ENCODE assay signal across 21 cellular contexts in genomic region chr14:102321456-102322101, GRCh38. TPM values are rescaled to one million over a fixed set of nuclear protein-coding genes. Genes with fewer than 3 reads are reported as not detected.
DNase-seq lines count a peak whose midpoint lies in the region; ATAC-seq and TF ChIP-seq lines count a peak whose summit lies in the region.
"Had no signal": no experiment of that assay in that cellular context is flagged by ENCODE, and none has a peak within 500 bp of the region (broad histone marks: within the 10 kb centered on the region; RNA-seq: fewer than 3 reads in every experiment).

No MANE protein-coding gene starts in this region.

- no peaks in the 10 kb centered on the region for H4K20me1 ChIP-seq in DND-41 (ENCODE audit: insufficient read depth, low read length)

- no peak for TF ChIP-seq POLR2A in uterus (IDR thresholded peaks at IDR 0.05)

- TF ChIP-seq CTCF in DND-41 (IDR thresholded peaks at IDR 0.05; ENCODE audit: borderline replicate concordance, extremely low read depth, low read length, poor library complexity, severe bottlenecking) (no peak), uterus (IDR thresholded peaks at IDR 0.05) (no peak)

- peaks cover 12 to 58% (median 34%) of the 10 kb centered on the region in 4 donors for H3K4me1 Mint-ChIP-seq in CD4-positive, CD25-positive, alpha-beta regulatory T cell
- H3K4me1 Mint-ChIP-seq in activated naive CD8-positive, alpha-beta T cell treated with anti-CD3 and anti-CD28 coated beads, Interleukin-2, amount 50 U/mL, for 24 hours: peaks cover 49% of the 10 kb centered on the region
- H3K4me1 Mint-ChIP-seq in naive thymus-derived CD8-positive, alpha-beta T cell: peaks cover 20 to 57% (median 47%) of the 10 kb centered on the region in 4 donors

- peaks cover 23% of the 10 kb centered on the region for H3K79me2 ChIP-seq in DND-41 (ENCODE audit: insufficient read depth, low read length)

- no peak overlapping the region for H2AFZ ChIP-seq in DND-41 (ENCODE audit: low read depth, low read length)

- intact Hi-C loops in uterus (cut with DNase I; ENCODE audit: low total_unique reads): no loop called here

- H3K27me3 Mint-ChIP-seq in CD4-positive, CD25-positive, alpha-beta regulatory T cell: peaks cover 15% of the 10 kb centered on the region
- H3K27me3 Mint-ChIP-seq in activated naive CD8-positive, alpha-beta T cell treated with anti-CD3 and anti-CD28 coated beads, Interleukin-2, amount 50 U/mL, for 24 hours: no peaks in the 10 kb centered on the region
- H3K27me3 Mint-ChIP-seq in naive thymus-derived CD8-positive, alpha-beta T cell: peaks cover 0 to 3% (median 0%) of the 10 kb centered on the region in 5 donors

- H3K36me3 ChIP-seq in CD4-positive, CD25-positive, alpha-beta regulatory T cell (ENCODE audit: control insufficient read depth, insufficient read depth, low read length): peaks cover 3% of the 10 kb centered on the region
- H3K36me3 ChIP-seq in DND-41 (ENCODE audit: insufficient read depth, low read length) (peaks cover 20% of the 10 kb centered on the region), uterus (no peaks in the 10 kb centered on the region)

- H3K27ac ChIP-seq in CD4-positive, CD25-positive, alpha-beta regulatory T cell (ENCODE audit: insufficient read depth, low read length, poor library complexity, severe bottlenecking): no peak overlapping the region
- H3K27ac ChIP-seq in DND-41 (ENCODE audit: low read length) (no peak overlapping the region), uterus (no peak overlapping the region)

- H3K9me3 Mint-ChIP-seq in CD4-positive, CD25-positive, alpha-beta regulatory T cell: peaks cover 0 to 3% (median 0%) of the 10 kb centered on the region in 7 donors
- no peaks in the 10 kb centered on the region for H3K9me3 Mint-ChIP-seq in activated naive CD8-positive, alpha-beta T cell treated with anti-CD3 and anti-CD28 coated beads, Interleukin-2, amount 50 U/mL, for 24 hours
- H3K9me3 Mint-ChIP-seq in naive thymus-derived CD8-positive, alpha-beta T cell: peaks cover 0 to 3% (median 0%) of the 10 kb centered on the region in 9 donors
- H3K9me3 Mint-ChIP-seq: T-helper 1 cell treated with Interleukin-12 subunit alpha and Interleukin-12 subunit beta and Interleukin-4 antibody, amounts not matched to agents 30 μg/mL and 1 μg/mL, for 36 hours had no signal

- H3K9ac ChIP-seq in DND-41 (ENCODE audit: low read depth, low read length): peak overlapping the region; percentile 92

- H3K27ac Mint-ChIP-seq in CD4-positive, CD25-positive, alpha-beta regulatory T cell: peak overlapping the region; percentile 14 to 78 (median 47)
- H3K27ac Mint-ChIP-seq in activated naive CD8-positive, alpha-beta T cell treated with anti-CD3 and anti-CD28 coated beads, Interleukin-2, amount 50 U/mL, for 24 hours: peak overlapping the region; percentile 22
- H3K27ac Mint-ChIP-seq in naive thymus-derived CD8-positive, alpha-beta T cell: peak overlapping the region in 7 of 10 donors; percentile 41 to 98 (median 89)
- H3K27ac Mint-ChIP-seq: T-helper 1 cell treated with Interleukin-12 subunit alpha and Interleukin-12 subunit beta and Interleukin-4 antibody, amounts not matched to agents 30 μg/mL and 1 μg/mL, for 36 hours had no signal

- H3K27me3 ChIP-seq in CD4-positive, CD25-positive, alpha-beta regulatory T cell (ENCODE audit: control insufficient read depth, insufficient read depth, low read length): no peaks in the 10 kb centered on the region
- H3K27me3 ChIP-seq in DND-41 (ENCODE audit: insufficient read depth, low read length, poor library complexity): no peaks in the 10 kb centered on the region
- H3K27me3 ChIP-seq in uterus: no peaks in the 10 kb centered on the region
- H3K27me3 ChIP-seq: tibial artery had no signal

- H3K4me2 ChIP-seq in DND-41 (ENCODE audit: insufficient read depth, low read length): 0 out of 2 replicates have a peak overlapping the region, but pooled peaks have one; percentile 97

- peaks cover 10% of the 10 kb centered on the region for H3K36me3 Mint-ChIP-seq in CD4-positive, CD25-positive, alpha-beta regulatory T cell
- peaks cover 6% of the 10 kb centered on the region for H3K36me3 Mint-ChIP-seq in activated naive CD8-positive, alpha-beta T cell treated with anti-CD3 and anti-CD28 coated beads, Interleukin-2, amount 50 U/mL, for 24 hours (ENCODE audit: low read depth)
- H3K36me3 Mint-ChIP-seq in naive thymus-derived CD8-positive, alpha-beta T cell: peaks cover 0 to 9% (median 4%) of the 10 kb centered on the region in 3 donors

- no peak overlapping the region for H3K4me3 ChIP-seq in CD4-positive, CD25-positive, alpha-beta regulatory T cell (ENCODE audit: low read depth, low read length)
- H3K4me3 ChIP-seq in DND-41 (ENCODE audit: low read depth in 1 of 2, low read length in 2 of 2) (no peak overlapping the region), uterus (no peak overlapping the region)
- H3K4me3 ChIP-seq: tibial artery had no signal

- POLR2A ChIA-PET in naive thymus-derived CD8-positive, alpha-beta T cell (lab: Charles Lee): interaction anchor here (1.2 to 2.2 kb wide), 2 partner anchors 10 to 13 kb away, joined by 4 to 7 read pairs; no protein-coding TSS in a partner anchor

- H3K4me1 ChIP-seq in CD4-positive, CD25-positive, alpha-beta regulatory T cell (ENCODE audit: control insufficient read depth, insufficient read depth, low read length, poor library complexity, severe bottlenecking): peaks cover 33% of the 10 kb centered on the region
- H3K4me1 ChIP-seq in DND-41 (ENCODE audit: insufficient read depth, low read length) (peaks cover 41% of the 10 kb centered on the region), uterus (no peaks in the 10 kb centered on the region)

- no peak for ATAC-seq in CD4-positive, CD25-positive, alpha-beta regulatory T cell (ENCODE audit: low read depth in 2 of 2)
- no peak for ATAC-seq in DND-41 (ENCODE audit: insufficient read depth, low read depth)
- ATAC-seq in activated naive CD8-positive, alpha-beta T cell treated with anti-CD3 and anti-CD28 coated beads, Interleukin-2, amount 50 U/mL, for 24 hours: no peak
- no peak for ATAC-seq in naive thymus-derived CD8-positive, alpha-beta T cell
- ATAC-seq in GM18873 (IDR thresholded peaks at IDR 0.05; ENCODE audit: low FRiP score, unreplicated experiment): no peak
- no peak for ATAC-seq in HG02610 (IDR thresholded peaks at IDR 0.05; ENCODE audit: unreplicated experiment)

- H3K4me3 Mint-ChIP-seq in CD4-positive, CD25-positive, alpha-beta regulatory T cell: peak overlapping the region; percentile 55 to 94 (median 92)
- H3K4me3 Mint-ChIP-seq in activated naive CD8-positive, alpha-beta T cell treated with anti-CD3 and anti-CD28 coated beads, Interleukin-2, amount 50 U/mL, for 24 hours: no peak overlapping the region
- peak overlapping the region in 2 of 10 donors; percentile 0 to 89 for H3K4me3 Mint-ChIP-seq in naive thymus-derived CD8-positive, alpha-beta T cell

- no peak for DNase-seq in CD4-positive, CD25-positive, alpha-beta regulatory T cell
- DNase-seq in DND-41 (no peak), GOT3 (lab: John Stamatoyannopoulos, UW) (no peak), uterus (no peak)
- no peak for DNase-seq in activated naive CD8-positive, alpha-beta T cell treated with anti-CD3 and anti-CD28 coated beads, Interleukin-2, amount 50 U/mL, for 24 hours
- DNase-seq in naive thymus-derived CD8-positive, alpha-beta T cell: peak in 1 of 10 donors; percentile 30
- DNase-seq: activated CD4-positive, CD25-positive, alpha-beta regulatory T cell; activated CD8-positive, alpha-beta memory T cell treated with anti-CD3 and anti-CD28 coated beads, Interleukin-2, amount 50 U/mL, for 48 hours; central memory CD4-positive, alpha-beta T cell; hypothalamus; kidney glomerular epithelial cell; MV-4-11; NCI-H2029; NCI-H510A; SHP77; stimulated activated CD4-positive, alpha-beta T cell treated with anti-CD3 and anti-CD28 coated beads, Interleukin-4, amount 100 ng/mL, for 4 hours; stimulated activated CD8-positive, alpha-beta memory T cell treated with anti-CD3 and anti-CD28 coated beads, Interleukin-4, amount 100 ng/mL, for 48 hours; tibial artery had no signal

- H3K9me3 ChIP-seq in CD4-positive, CD25-positive, alpha-beta regulatory T cell (ENCODE audit: control insufficient read depth in 2 of 2, low read length in 2 of 2): no peaks in the 10 kb centered on the region
- no peaks in the 10 kb centered on the region for H3K9me3 ChIP-seq in DND-41 (ENCODE audit: insufficient read depth, low read length, severe bottlenecking)
- H3K9me3 ChIP-seq in uterus: no peaks in the 10 kb centered on the region
- H3K9me3 ChIP-seq: tibial artery had no signal

RNA-seq across cellular contexts. Expression of gene ZNF839, which starts 2.0 kb away (rescaled TPM):
- total RNA-seq in CD4-positive, CD25-positive, alpha-beta regulatory T cell: 15.3 TPM
- polyA plus RNA-seq in CD4-positive, CD25-positive, alpha-beta regulatory T cell: 1 to 10 TPM; 3.1 to 7.8 (median 4.2) TPM
- total RNA-seq in naive thymus-derived CD8-positive, alpha-beta T cell: 10 to 100 TPM; 17.6 to 19.5 TPM
- 1 to 10 TPM; 4.3 to 7.2 (median 6.6) TPM for polyA plus RNA-seq in naive thymus-derived CD8-positive, alpha-beta T cell
- 10 to 100 TPM in 2 of 4 donors, 1 to 10 TPM in 1, under 1 TPM in 1; 0.29 to 12.8 (median 6.4) TPM for total RNA-seq in uterus

RNA-seq across cellular contexts. Expression of gene MOK, which starts 16.6 kb away (rescaled TPM):
- 1.0 TPM for total RNA-seq in CD4-positive, CD25-positive, alpha-beta regulatory T cell
- polyA plus RNA-seq in CD4-positive, CD25-positive, alpha-beta regulatory T cell: 1 to 10 TPM in 1 of 4 donors, under 1 TPM in 2, not detected in 1; 0.73 to 1.4 (median 0.89) TPM
- total RNA-seq in naive thymus-derived CD8-positive, alpha-beta T cell: 1 to 10 TPM; 2.6 to 4.0 TPM
- 1 to 10 TPM; 1.1 to 2.7 (median 1.8) TPM for polyA plus RNA-seq in naive thymus-derived CD8-positive, alpha-beta T cell
- total RNA-seq in uterus: 10 to 100 TPM in 2 of 4 donors, 1 to 10 TPM in 2; 1.0 to 23.0 (median 11.9) TPM

RNA-seq across cellular contexts. Expression of gene CINP, which starts 41.1 kb away (rescaled TPM):
- 21.5 TPM for total RNA-seq in CD4-positive, CD25-positive, alpha-beta regulatory T cell
- 10 to 100 TPM; 33.3 to 57.0 (median 42.8) TPM for polyA plus RNA-seq in CD4-positive, CD25-positive, alpha-beta regulatory T cell
- 10 to 100 TPM; 30.0 to 32.6 TPM for total RNA-seq in naive thymus-derived CD8-positive, alpha-beta T cell
- polyA plus RNA-seq in naive thymus-derived CD8-positive, alpha-beta T cell: 10 to 100 TPM; 40.2 to 46.6 (median 40.6) TPM
- 10 to 100 TPM in 2 of 4 donors, 1 to 10 TPM in 2; 1.5 to 38.2 (median 16.3) TPM for total RNA-seq in uterus

RNA-seq across cellular contexts. Expression of gene TECPR2, which starts 41.2 kb away (rescaled TPM):
- 12.7 TPM for total RNA-seq in CD4-positive, CD25-positive, alpha-beta regulatory T cell
- polyA plus RNA-seq in CD4-positive, CD25-positive, alpha-beta regulatory T cell: 1 to 10 TPM; 2.4 to 2.9 (median 2.7) TPM
- total RNA-seq in naive thymus-derived CD8-positive, alpha-beta T cell: 10 to 100 TPM; 11.6 to 11.8 TPM
- polyA plus RNA-seq in naive thymus-derived CD8-positive, alpha-beta T cell: 1 to 10 TPM; 3.3 to 5.4 (median 4.3) TPM
- total RNA-seq in uterus: 10 to 100 TPM; 14.1 to 43.1 (median 23.8) TPM

Comparison
In these comparisons a context has a peak if more than half of its experiments do, and no peak if none do; other contexts are left out.
1. H3K27ac Mint-ChIP-seq: peak in every context shown above with its lines; median percentile 89 in naive thymus-derived CD8-positive, alpha-beta T cell; 47 in CD4-positive, CD25-positive, alpha-beta regulatory T cell; 22 in activated naive CD8-positive, alpha-beta T cell treated with anti-CD3 and anti-CD28 coated beads, Interleukin-2, amount 50 U/mL, for 24 hours.